ENCODE assay signal across 8 cellular contexts in the genomic region with DNA sequence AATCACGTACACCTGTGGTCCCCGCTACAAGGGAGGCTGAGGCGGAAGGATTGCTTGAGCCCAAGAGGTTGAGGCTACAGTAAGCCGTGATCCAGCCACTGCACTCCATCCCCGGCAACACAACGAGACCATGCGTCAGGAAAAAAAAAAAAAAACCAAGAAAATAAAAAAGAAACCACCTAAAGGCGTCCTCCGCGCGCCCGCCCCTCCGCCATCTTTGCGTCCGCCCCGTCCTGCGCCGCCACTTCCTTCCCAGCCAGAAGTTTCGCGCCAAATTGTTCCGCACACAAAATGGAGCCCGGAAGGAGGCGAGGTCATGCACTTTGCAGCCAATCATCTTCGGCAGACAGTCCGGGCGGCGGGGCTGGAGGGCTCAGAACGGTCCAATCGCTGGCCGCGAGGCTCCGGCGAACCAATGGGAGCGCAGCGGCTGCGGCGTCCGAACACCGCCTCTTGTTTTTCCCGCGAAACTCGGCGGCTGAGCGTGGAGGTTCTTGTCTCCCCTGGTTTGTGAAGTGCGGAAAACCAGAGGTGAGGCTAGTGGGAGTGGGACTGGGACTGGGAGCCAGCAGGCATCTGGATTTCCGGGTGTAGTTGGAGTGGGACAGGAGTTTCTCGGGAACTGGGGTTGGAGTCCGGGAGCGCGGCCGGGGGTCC. TPM values are rescaled to one million over a fixed set of nuclear protein-coding genes. Genes with fewer than 3 reads are reported as not detected.
DNase-seq lines count a peak whose midpoint lies in the region; ATAC-seq, FAIRE-seq and TF ChIP-seq lines count a peak whose summit lies in the region.

Gene MCM5, plus strand, starts transcription at position 463 of the 657 bp plus-strand sequence. CDS start 299 bp downstream, outside the sequence.

- no peaks in the 10 kb centered on the region for H3K9me3 ChIP-seq in endodermal cell (ENCODE audit: control insufficient read depth, low read length)

- H3K9ac ChIP-seq in endodermal cell (ENCODE audit: extremely low read depth, low read length, poor library complexity, severe bottlenecking) (peak within 1 kb of the TSS; percentile 98), mesendoderm (ENCODE audit: low read length) (peak within 1 kb of the TSS; percentile 92)

- H2BK120ac ChIP-seq in mesendoderm (ENCODE audit: low read depth, low read length): peak within 1 kb of the TSS; percentile 95

- peak within 1 kb of the TSS; percentile 87 for H2BK5ac ChIP-seq in mesendoderm (ENCODE audit: low read length)

- peaks cover 46% of the 10 kb centered on the region for H3K4me1 Mint-ChIP-seq in activated CD8-positive, alpha-beta memory T cell treated with anti-CD3 and anti-CD28 coated beads, Interleukin-2, amount 10 ng/mL, durations not matched to agents 7 days and 5 days
- H3K4me1 Mint-ChIP-seq in endodermal cell: peaks cover 24% of the 10 kb centered on the region

- peak within 1 kb of the TSS; percentile 48 for H2AK5ac ChIP-seq in mesendoderm (ENCODE audit: low read length)

- no peaks in the 10 kb centered on the region for H3K27me3 Mint-ChIP-seq in activated CD8-positive, alpha-beta memory T cell treated with anti-CD3 and anti-CD28 coated beads, Interleukin-2, amount 10 ng/mL, durations not matched to agents 7 days and 5 days
- no peaks in the 10 kb centered on the region for H3K27me3 Mint-ChIP-seq in endodermal cell (ENCODE audit: insufficient read depth)

- CTCF ChIA-PET in activated CD8-positive, alpha-beta memory T cell treated with anti-CD3 and anti-CD28 coated beads, Interleukin-2, amount 10 ng/mL, durations not matched to agents 7 days and 5 days (lab: Charles Lee): interaction anchor here (1.3 to 1.7 kb wide), 2 partner anchors 14 to 49 kb away, joined by 4 to 7 read pairs; no protein-coding TSS in a partner anchor

- peaks cover 10% of the 10 kb centered on the region for H3K79me1 ChIP-seq in mesendoderm (ENCODE audit: low read length)

- H3K4me3 Mint-ChIP-seq in activated CD8-positive, alpha-beta memory T cell treated with anti-CD3 and anti-CD28 coated beads, Interleukin-2, amount 10 ng/mL, durations not matched to agents 7 days and 5 days: peak within 1 kb of the TSS; percentile 97
- H3K4me3 Mint-ChIP-seq in endodermal cell: peak within 1 kb of the TSS; percentile 95

- H3K27ac ChIP-seq in endodermal cell (ENCODE audit: low read depth, low read length) (peak within 1 kb of the TSS; percentile 94), mesendoderm (ENCODE audit: low read depth, low read length) (peak within 1 kb of the TSS; percentile 11)

- peak within 1 kb of the TSS; percentile 72 for H3K4me2 ChIP-seq in mesendoderm (ENCODE audit: low read length)

- peak within 1 kb of the TSS; percentile 89 for H2BK15ac ChIP-seq in mesendoderm (replicated peaks; ENCODE audit: low read depth)

- peak within 1 kb of the TSS; percentile 93 for H3K56ac ChIP-seq in mesendoderm (ENCODE audit: low read length)

- H3K4ac ChIP-seq in mesendoderm (ENCODE audit: low read depth, low read length): peak within 1 kb of the TSS; percentile 91

- H3K27me3 ChIP-seq in endodermal cell (ENCODE audit: control insufficient read depth, insufficient read depth, low read length, poor library complexity, severe bottlenecking) (no peaks in the 10 kb centered on the region), mesendoderm (ENCODE audit: insufficient read depth, low read length, poor library complexity) (no peaks in the 10 kb centered on the region)

- no peak for TF ChIP-seq CTCF in endodermal cell (conservative IDR thresholded peaks at IDR 0.05)

- H3K18ac ChIP-seq in mesendoderm (ENCODE audit: low read length): peak within 1 kb of the TSS; percentile 88

- peak; percentile 92 for ATAC-seq in GM21360 (IDR thresholded peaks at IDR 0.05; ENCODE audit: unreplicated experiment)
- ATAC-seq in activated CD8-positive, alpha-beta memory T cell treated with anti-CD3 and anti-CD28 coated beads, Interleukin-2, amount 10 ng/mL, durations not matched to agents 7 days and 5 days: peak; percentile 99

- H3K9me3 Mint-ChIP-seq in activated CD8-positive, alpha-beta memory T cell treated with anti-CD3 and anti-CD28 coated beads, Interleukin-2, amount 10 ng/mL, durations not matched to agents 7 days and 5 days (ENCODE audit: low read depth): no peaks in the 10 kb centered on the region
- peaks cover 1% of the 10 kb centered on the region for H3K9me3 Mint-ChIP-seq in endodermal cell

- peaks cover 41% of the 10 kb centered on the region for H3K36me3 Mint-ChIP-seq in activated CD8-positive, alpha-beta memory T cell treated with anti-CD3 and anti-CD28 coated beads, Interleukin-2, amount 10 ng/mL, durations not matched to agents 7 days and 5 days
- H3K36me3 Mint-ChIP-seq in endodermal cell (ENCODE audit: low read depth): peaks cover 33% of the 10 kb centered on the region

- peaks cover 33% of the 10 kb centered on the region for H3K79me2 ChIP-seq in mesendoderm (ENCODE audit: control insufficient read depth, insufficient read depth, low read length)

- peak within 1 kb of the TSS; percentile 90 for H4K8ac ChIP-seq in mesendoderm (ENCODE audit: low read depth, low read length)

- peak within 1 kb of the TSS; percentile 80 for H3K23ac ChIP-seq in mesendoderm (ENCODE audit: low read length)

- 5 to 9% methylated on average over 24 to 51 of the region's 51 CpGs for WGBS in endodermal cell (ENCODE audit: insufficient coverage in 1 of 2, insufficient read length in 1 of 2), 2 experiments
- no CpG with 5 or more reads among the region's 51 CpGs for WGBS in mesendoderm (ENCODE audit: extremely low coverage, insufficient coverage, low lambda C conversion rate)

- H3K36me3 ChIP-seq in endodermal cell (ENCODE audit: control insufficient read depth, insufficient read depth, low read length) (peaks cover 30% of the 10 kb centered on the region), mesendoderm (ENCODE audit: control insufficient read depth, insufficient read depth, low read length) (peaks cover 8% of the 10 kb centered on the region)

- peak; percentile 66 for FAIRE-seq in HTR-8/SVneo (lab: Jason Lieb, UNC)

- peak within 1 kb of the TSS; percentile 92 for H4K5ac ChIP-seq in mesendoderm (ENCODE audit: low read length)

- peak; percentile 98 for DNase-seq in COLO668 (lab: John Stamatoyannopoulos, UW; ENCODE audit: unreplicated experiment)
- peak; percentile 96 for DNase-seq in HTR-8/SVneo (ENCODE audit: insufficient read length, low spot score)
- DNase-seq in NOMO-1 treated with dmso at 0.1 percent for 144 hours (lab: John Stamatoyannopoulos, UW; ENCODE audit: unreplicated experiment): peak; percentile 99
- DNase-seq in activated CD8-positive, alpha-beta memory T cell treated with anti-CD3 and anti-CD28 coated beads, Interleukin-2, amount 10 ng/mL, durations not matched to agents 7 days and 5 days: peak; percentile 99
- DNase-seq in endodermal cell: peak; percentile 99
- DNase-seq in mesendoderm: peak; percentile 99
- DNase-seq in stimulated activated CD8-positive, alpha-beta memory T cell treated with anti-CD3 and anti-CD28 coated beads, Interleukin-15, amount 100 ng/mL, for 1 hour (ENCODE audit: low read depth): peak; percentile 95

- H3K4me1 ChIP-seq in endodermal cell (ENCODE audit: control insufficient read depth, insufficient read depth, low read length) (peaks cover 10% of the 10 kb centered on the region), mesendoderm (ENCODE audit: control insufficient read depth, low read depth, low read length) (peaks cover 5% of the 10 kb centered on the region)

- peak within 1 kb of the TSS; percentile 97 for H3K27ac Mint-ChIP-seq in activated CD8-positive, alpha-beta memory T cell treated with anti-CD3 and anti-CD28 coated beads, Interleukin-2, amount 10 ng/mL, durations not matched to agents 7 days and 5 days
- H3K27ac Mint-ChIP-seq in endodermal cell: peak within 1 kb of the TSS; percentile 100

- peak within 1 kb of the TSS; percentile 90 for H3K4me3 ChIP-seq in endodermal cell (ENCODE audit: low read length)
- H3K4me3 ChIP-seq in mesendoderm (ENCODE audit: low read length): peak within 1 kb of the TSS; percentile 98

RNA-seq across cellular contexts. Expression of gene MCM5, which starts in this region (rescaled TPM):
- total RNA-seq in activated CD8-positive, alpha-beta memory T cell treated with anti-CD3 and anti-CD28 coated beads, Interleukin-2, amount 10 ng/mL, durations not matched to agents 7 days and 5 days: 100 to 1,000 TPM; 271 to 329 TPM
- total RNA-seq in endodermal cell: 100 to 1,000 TPM; 155 to 179 TPM
- 89.4 TPM for polyA plus RNA-seq in endodermal cell (2013, experiment 1 of 2)
- polyA plus RNA-seq in endodermal cell (2013, experiment 2 of 2): 70.5 TPM
- 147 TPM for polyA plus RNA-seq in mesendoderm (2013, experiment 1 of 2)
- polyA plus RNA-seq in mesendoderm (2013, experiment 2 of 2): 148 TPM

Comparison
In these comparisons a context has a peak if more than half of its experiments do, and no peak if none do; other contexts are left out.
1. Peak in every context shown above with its lines: DNase-seq, ATAC-seq, H3K4me3 ChIP-seq and H3K27ac ChIP-seq.